ENCODE assay signal across 15 cellular contexts in the genomic region with DNA sequence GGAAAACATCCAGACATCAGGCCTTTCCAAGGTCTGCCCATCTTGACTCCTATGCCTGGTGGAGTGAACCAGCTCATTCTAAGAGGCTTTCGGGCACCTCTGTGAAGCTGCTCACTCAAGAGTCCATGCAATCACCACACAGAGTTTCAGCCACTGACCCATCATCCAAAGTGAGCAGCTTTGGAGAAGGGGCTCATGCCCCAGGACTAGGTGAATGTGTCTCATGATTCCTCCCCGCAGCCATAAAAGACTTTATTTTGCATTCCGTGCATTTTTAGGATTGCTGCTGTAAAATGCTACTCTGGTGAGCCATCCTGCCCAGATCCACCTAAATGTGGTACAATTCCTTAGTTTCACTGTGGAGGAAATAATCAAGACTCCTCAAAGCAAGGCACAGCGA. TPM values are rescaled to one million over a fixed set of nuclear protein-coding genes. Genes with fewer than 3 reads are reported as not detected.
DNase-seq lines count a peak whose midpoint lies in the region; TF ChIP-seq lines count a peak whose summit lies in the region.
"Had no signal": no experiment of that assay in that cellular context is flagged by ENCODE, and none has a peak within 500 bp of the region (broad histone marks: within the 10 kb centered on the region; RNA-seq: fewer than 3 reads in every experiment).

No MANE protein-coding gene starts in this region.

- H3K27me3 ChIP-seq in thyroid gland: no peaks in the 10 kb centered on the region
- H3K27me3 ChIP-seq: heart left ventricle, testis had no signal

- no peaks in the 10 kb centered on the region for H3K9me3 ChIP-seq in thyroid gland
- H3K9me3 ChIP-seq: testis had no signal

- DNase-seq in GM03348 (ENCODE audit: low spot score) (peak; percentile 69), NCI-H226 (peak; percentile 52), hepatic stellate cell (ENCODE audit: low spot score) (peak; percentile 36), thyroid gland (peak; percentile 33 to 42), NCI-H526 treated with DMSO at 0.1 percent for 48 hours (lab: John Stamatoyannopoulos, UW) (no peak), LoVo (ENCODE audit: low spot score) (no peak)
- no peak for DNase-seq in activated CD4-positive, alpha-beta T cell treated with anti-CD3 and anti-CD28 coated beads for 4 hours
- DNase-seq: activated CD8-positive, alpha-beta memory T cell treated with anti-CD3 and anti-CD28 coated beads, Interleukin-2, amount 50 U/mL, for 48 hours; CD8-positive, alpha-beta memory T cell; heart left ventricle; Kasumi-1; left colon; NCI-H187 treated with DMSO at 0.1 percent for 48 hours; NCI-H510A treated with DMSO at 0.1 percent for 48 hours; testis had no signal

- no peak for TF ChIP-seq CTCF in thyroid gland (IDR thresholded peaks at IDR 0.05)

- intact Hi-C loops in thyroid gland (cut with DNase I): loop anchor here (10.0 kb wide), 1 partner anchor 159 kb away; no protein-coding TSS in a partner anchor

- WGBS in thyroid gland, 2 donors: 72 to 81% methylated on average over 4 of the region's 4 CpGs

- no peaks in the 10 kb centered on the region for H3K36me3 ChIP-seq in thyroid gland
- H3K36me3 ChIP-seq: heart left ventricle had no signal

- H3K27ac ChIP-seq in thyroid gland: no peak overlapping the region
- H3K27ac ChIP-seq: heart left ventricle, testis had no signal

- H3K4me3 ChIP-seq in thyroid gland (replicated peaks in 1 of 3): no peak overlapping the region
- H3K4me3 ChIP-seq: heart left ventricle, testis had no signal

- peaks cover 27 to 29% of the 10 kb centered on the region in 2 donors for H3K4me1 ChIP-seq in thyroid gland
- H3K4me1 ChIP-seq: testis had no signal

- TF ChIP-seq POLR2A in thyroid gland (IDR thresholded peaks at IDR 0.05): no peak

RNA-seq across cellular contexts. Expression of gene EZR, which starts 44.5 kb away (rescaled TPM):
- 100 to 1,000 TPM; 221 to 412 (median 339) TPM for total RNA-seq in thyroid gland

Comparison
In these comparisons a context has a peak if more than half of its experiments do, and no peak if none do; other contexts are left out.
1. DNase-seq: peak in GM03348 (single experiment), NCI-H226 (single experiment), hepatic stellate cell (single experiment) and thyroid gland (2 of 2); none in NCI-H526 treated with DMSO at 0.1 percent for 48 hours (single experiment), activated CD4-positive, alpha-beta T cell treated with anti-CD3 and anti-CD28 coated beads for 4 hours (0 of 2) and LoVo (single experiment).